2 cellular contexts compared by ENCODE assay signal in genomic region chr2:20613342-20613916, GRCh38.
TF ChIP-seq lines count a peak whose summit lies in the region.

No MANE protein-coding gene starts in this region.

TF ChIP-seq in HepG2, 621 proteins besides CTCF, POLR2A, EP300 and RAD21:
- TF ChIP-seq ZNF883 (CRISPR knock-in tag; IDR thresholded peaks at IDR 0.05; ENCODE audit: not compliant biosample characterization) (peak; percentile 25), PCBP2 (optimal IDR thresholded peaks at IDR 0.05; ENCODE audit: low read depth, low read length, poor library complexity, severe bottlenecking) (no peak), ZNF274 (CRISPR knock-in tag; IDR thresholded peaks at IDR 0.05) (0 out of 2 replicates have a peak, but pooled peaks have one; percentile 37), IKZF5 (CRISPR knock-in tag; IDR thresholded peaks at IDR 0.05) (no peak), ZNF441 (CRISPR knock-in tag; IDR thresholded peaks at IDR 0.05; ENCODE audit: borderline replicate concordance) (no peak), FOXC1 (CRISPR knock-in tag; IDR thresholded peaks at IDR 0.05; ENCODE audit: borderline replicate concordance) (no peak), ZNF687 (CRISPR knock-in tag; IDR thresholded peaks at IDR 0.05) (peak; percentile 48)

TF ChIP-seq in HEK293T, 16 proteins besides CTCF, POLR2A, EP300 and RAD21:
- TF ChIP-seq FOXM1 (IDR thresholded peaks at IDR 0.05; ENCODE audit: borderline replicate concordance) = no peak
- no peak for TF ChIP-seq ELF4 (IDR thresholded peaks at IDR 0.05)
- TF ChIP-seq ZNF384 (IDR thresholded peaks at IDR 0.05) = no peak
- TF ChIP-seq CTBP1 (IDR thresholded peaks at IDR 0.05; ENCODE audit: borderline replicate concordance) = no peak
- no peak for TF ChIP-seq SUZ12 (IDR thresholded peaks at IDR 0.05)
- no peak for TF ChIP-seq ARNT (IDR thresholded peaks at IDR 0.05)
- TF ChIP-seq SP1 (IDR thresholded peaks at IDR 0.05) = no peak
- no peak for TF ChIP-seq LEF1 (IDR thresholded peaks at IDR 0.05; ENCODE audit: borderline replicate concordance)
- TF ChIP-seq TARDBP (IDR thresholded peaks at IDR 0.05) = no peak
- TF ChIP-seq FOXA1 (IDR thresholded peaks at IDR 0.05) = no peak
- no peak for TF ChIP-seq NFRKB (IDR thresholded peaks at IDR 0.05)
- TF ChIP-seq L3MBTL2 (conservative IDR thresholded peaks at IDR 0.05) = no peak
- TF ChIP-seq FOXK2 (IDR thresholded peaks at IDR 0.05) = no peak
- TF ChIP-seq BHLHE40 (IDR thresholded peaks at IDR 0.05; ENCODE audit: borderline replicate concordance) = no peak
- TF ChIP-seq PKNOX1 (IDR thresholded peaks at IDR 0.05) = no peak
- no peak for TF ChIP-seq HDGF (IDR thresholded peaks at IDR 0.05; ENCODE audit: borderline replicate concordance)
